In genomic region chr21:30408782-30409494, GRCh38 we compare ENCODE assay signal across 6 cellular contexts.
DNase-seq lines count a peak whose midpoint lies in the region; ATAC-seq, FAIRE-seq and TF ChIP-seq lines count a peak whose summit lies in the region.

No MANE protein-coding gene starts in this region.

- no peak for TF ChIP-seq CTCF in HEK293 (tag by site-specific recombination; IDR thresholded peaks at IDR 0.05)
- peak; percentile 50 for TF ChIP-seq CTCF in fibroblast of mammary gland (conservative IDR thresholded peaks at IDR 0.05; ENCODE audit: control insufficient read depth, insufficient read depth, low read depth, low read length)

- H3K36me3 ChIP-seq in HEK293 (ENCODE audit: control insufficient read depth in 2 of 2, insufficient read depth in 1 of 2, low read length in 2 of 2) = no peaks in the 10 kb centered on the region

- H3K4me3 ChIP-seq in HEK293 (ENCODE audit: low read depth, low read length) (no peak overlapping the region), fibroblast of mammary gland (ENCODE audit: control insufficient read depth, low read depth, low read length) (no peak overlapping the region)

- FAIRE-seq in GM19239 (lab: Jason Lieb, UNC) = no peak

- H3K9me3 ChIP-seq in HEK293 (ENCODE audit: control insufficient read depth, insufficient read depth, low read depth, low read length) = no peaks in the 10 kb centered on the region

- DNase-seq in NCI-H82 (lab: John Stamatoyannopoulos, UW) = peak; percentile 88
- DNase-seq in fibroblast of mammary gland (ENCODE audit: low read depth) = peak; percentile 84
- no peak for DNase-seq in OCI-M2 (lab: John Stamatoyannopoulos, UW; ENCODE audit: unreplicated experiment)
- no peak for DNase-seq in GM19239 (ENCODE audit: insufficient read length, low spot score)

- no peak for ATAC-seq in HG03571 (IDR thresholded peaks at IDR 0.05; ENCODE audit: unreplicated experiment)

- no peak overlapping the region for H3K27ac ChIP-seq in HEK293 (ENCODE audit: extremely low read depth, low read depth, low read length)

- CTCF ChIA-PET in HEK293 (lab: Yijun Ruan, JAX) = interaction anchor here (0.6 to 2.0 kb wide), 36 partner anchors 9 to 981 kb away, joined by 3 to 18 read pairs (median 4); partner anchors contain the start of gene KRTAP27-1

- POLR2A ChIA-PET in HEK293 (lab: Yijun Ruan, JAX) = no interaction called here

- H3K4me1 ChIP-seq in HEK293 (ENCODE audit: control insufficient read depth, insufficient read depth, low read length) = no peaks in the 10 kb centered on the region

TF ChIP-seq in HEK293, 187 proteins besides CTCF, POLR2A, EP300 and RAD21:
- peak; percentile 83 for TF ChIP-seq ZNF654 (tag by site-specific recombination; IDR thresholded peaks at IDR 0.05; ENCODE audit: low read depth)
- no peak for TF ChIP-seq ZNF510 (tag by site-specific recombination; IDR thresholded peaks at IDR 0.05; ENCODE audit: insufficient replicate concordance)
- 0 out of 2 replicates have a peak, but pooled peaks have one; percentile 30 for TF ChIP-seq ZNF518A (tag by site-specific recombination; conservative IDR thresholded peaks at IDR 0.05; ENCODE audit: low read depth)
- 0 out of 2 replicates have a peak, but pooled peaks have one; percentile 28 for TF ChIP-seq ZNF2 (tag by site-specific recombination; IDR thresholded peaks at IDR 0.05)
- TF ChIP-seq TRIM28 (IDR thresholded peaks at IDR 0.05; ENCODE audit: borderline replicate concordance, low read length) = peak; percentile 80; the same call in 1 of the 2 replicates
- peak; percentile 36; the same call in 1 of the 2 replicates for TF ChIP-seq ZBTB11 (tag by site-specific recombination; conservative IDR thresholded peaks at IDR 0.05; ENCODE audit: low read depth)
- TF ChIP-seq ZNF473 (tag by site-specific recombination; IDR thresholded peaks at IDR 0.05) = no peak
- TF ChIP-seq ZNF530 (tag by site-specific recombination; IDR thresholded peaks at IDR 0.05; ENCODE audit: low read depth) = no peak
- 0 out of 2 replicates have a peak, but pooled peaks have one; percentile 23 for TF ChIP-seq KLF8 (tag by site-specific recombination; IDR thresholded peaks at IDR 0.05)
- TF ChIP-seq ZNF398 (tag by site-specific recombination; IDR thresholded peaks at IDR 0.05) = no peak
- TF ChIP-seq ZBTB17 (tag by site-specific recombination; IDR thresholded peaks at IDR 0.05) = peak; percentile 52; the same call in 1 of the 2 replicates
- peak; percentile 15; the same call in 1 of the 2 replicates for TF ChIP-seq SP2 (tag by site-specific recombination; IDR thresholded peaks at IDR 0.05)
- peak; percentile 65; the same call in 1 of the 2 replicates for TF ChIP-seq ZNF394 (tag by site-specific recombination; IDR thresholded peaks at IDR 0.05; ENCODE audit: borderline replicate concordance)
- peak; percentile 21; the same call in 1 of the 2 replicates for TF ChIP-seq ZNF76 (tag by site-specific recombination; IDR thresholded peaks at IDR 0.05; ENCODE audit: borderline replicate concordance, low read depth)
- TF ChIP-seq SCRT2 (tag by site-specific recombination; IDR thresholded peaks at IDR 0.05) = peak; percentile 39; the same call in 1 of the 2 replicates
- peak; percentile 56; the same call in 1 of the 2 replicates for TF ChIP-seq ZNF660 (tag by site-specific recombination; IDR thresholded peaks at IDR 0.05)

Comparison
In these comparisons a context has a peak if more than half of its experiments do, and no peak if none do; other contexts are left out.
1. DNase-seq: peak in NCI-H82 (single experiment) and fibroblast of mammary gland (single experiment); none in OCI-M2 (single experiment) and GM19239 (single experiment).